In the genomic region with DNA sequence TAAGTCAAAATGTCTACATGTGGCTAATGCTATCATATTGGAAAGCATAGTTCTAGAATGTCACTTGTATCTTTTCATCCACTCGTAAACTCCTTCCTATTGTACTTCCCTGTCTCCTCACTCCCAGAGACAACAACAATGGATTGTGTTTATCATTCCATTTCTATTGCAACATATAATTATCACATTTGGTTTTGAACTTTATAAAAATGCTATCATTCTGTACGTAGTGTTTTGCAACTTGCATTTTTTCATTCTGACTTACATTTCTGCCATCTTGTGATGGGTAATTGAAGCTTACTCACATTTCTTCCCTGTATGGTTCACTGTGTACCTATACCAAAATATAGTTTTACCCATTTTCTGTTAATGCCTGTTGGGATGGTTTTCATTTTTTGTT, we compare ENCODE assay signal across 29 cellular contexts. TPM values are rescaled to one million over a fixed set of nuclear protein-coding genes. Genes with fewer than 3 reads are reported as not detected.
DNase-seq lines count a peak whose midpoint lies in the region; FAIRE-seq and TF ChIP-seq lines count a peak whose summit lies in the region.
"Had no signal": no experiment of that assay in that cellular context is flagged by ENCODE, and none has a peak within 500 bp of the region (broad histone marks: within the 10 kb centered on the region; RNA-seq: fewer than 3 reads in every experiment).

No MANE protein-coding gene starts in this region.

- no peak for TF ChIP-seq POLR2A in adrenal gland (IDR thresholded peaks at IDR 0.05)

- TF ChIP-seq CTCF in HFFc6 (IDR thresholded peaks at IDR 0.05) (no peak), bronchial epithelial cell (IDR thresholded peaks at IDR 0.05; ENCODE audit: insufficient read depth, low read length, severe bottlenecking) (no peak), fibroblast of the aortic adventitia (IDR thresholded peaks at IDR 0.05; ENCODE audit: insufficient read depth, low read length) (no peak), GM10248 (IDR thresholded peaks at IDR 0.05; ENCODE audit: control extremely low read depth, extremely low read depth, low read depth, missing control alignments) (no peak), adrenal gland (IDR thresholded peaks at IDR 0.05) (no peak), coronary artery (IDR thresholded peaks at IDR 0.05) (no peak)

- H3K4me1 Mint-ChIP-seq in HFFc6 (ENCODE audit: low read depth): peaks cover 13% of the 10 kb centered on the region
- H3K4me1 Mint-ChIP-seq: GM23338, IgD-negative memory B cell had no signal

- no peaks in the 10 kb centered on the region for H3K9me3 Mint-ChIP-seq in HFFc6
- H3K9me3 Mint-ChIP-seq: CD4-positive, alpha-beta T cell; GM23338; IgD-negative memory B cell had no signal

- H3K27ac ChIP-seq in adrenal gland (no peak overlapping the region), coronary artery (no peak overlapping the region)
- H3K27ac ChIP-seq: SK-N-MC had no signal

- H3K9me3 ChIP-seq in adrenal gland (replicated peaks in 1 of 3): no peaks in the 10 kb centered on the region
- H3K9me3 ChIP-seq: Caco-2, HAP-1 had no signal

- no peak for FAIRE-seq in bronchial epithelial cell (lab: Jason Lieb, UNC)
- FAIRE-seq in frontal cortex (lab: Jason Lieb, UNC): no peak
- FAIRE-seq: GM18507, HTR-8/SVneo had no signal

- peak overlapping the region; percentile 7; the same call in 1 of the 2 replicates for H3K4me3 Mint-ChIP-seq in HFFc6
- H3K4me3 Mint-ChIP-seq: CD4-positive, alpha-beta T cell; GM23338; IgD-negative memory B cell had no signal

- H3K4me1 ChIP-seq in adrenal gland (replicated peaks in 1 of 2): no peaks in the 10 kb centered on the region
- H3K4me1 ChIP-seq: Caco-2, HAP-1 had no signal

- H3K27me3 ChIP-seq in bronchial epithelial cell (ENCODE audit: control insufficient read depth, insufficient read depth, low read length) (no peaks in the 10 kb centered on the region), adrenal gland (no peaks in the 10 kb centered on the region)

- peaks cover 7% of the 10 kb centered on the region for H3K27me3 Mint-ChIP-seq in HFFc6 (ENCODE audit: insufficient read depth)

- intact Hi-C loops in adrenal gland (cut with DNase I): no loop called here

- peak overlapping the region; percentile 50; the same call in 1 of the 2 replicates for H3K27ac Mint-ChIP-seq in HFFc6
- H3K27ac Mint-ChIP-seq: CD4-positive, alpha-beta T cell; GM23338; IgD-negative memory B cell had no signal

- H3K36me3 ChIP-seq in bronchial epithelial cell (ENCODE audit: control insufficient read depth, insufficient read depth, low read length) (no peaks in the 10 kb centered on the region), adrenal gland (replicated peaks in 1 of 2) (no peaks in the 10 kb centered on the region)
- H3K36me3 ChIP-seq: HAP-1 had no signal

- H3K36me3 Mint-ChIP-seq in HFFc6 (ENCODE audit: low read depth): no peaks in the 10 kb centered on the region
- H3K36me3 Mint-ChIP-seq: IgD-negative memory B cell had no signal

- POLR2A ChIA-PET in GM10248 (lab: Yijun Ruan, JAX): no interaction called here

- peak; percentile 48 for DNase-seq in HFFc6
- peak; percentile 49 for DNase-seq in bronchial epithelial cell (ENCODE audit: low read depth)
- peak; percentile 30 for DNase-seq in fibroblast of the aortic adventitia (ENCODE audit: low read depth)
- no peak for DNase-seq in GM10248 (ENCODE audit: extremely low spot score)
- DNase-seq in adrenal gland: no peak
- no peak for DNase-seq in frontal cortex (ENCODE audit: low spot score in 2 of 2)
- no peak for DNase-seq in coronary artery (ENCODE audit: low spot score)
- DNase-seq: Caco-2; CD4-positive, alpha-beta T cell; DMS 273 treated with DMSO at 0.1 percent for 48 hours; DND-41; Karpas-422; MV-4-11; NCI-H1694 treated with DMSO at 0.1 percent for 48 hours; NCI-H2081 treated with DMSO at 0.1 percent for 48 hours; NCI-H2171 treated with DMSO at 0.1 percent for 48 hours; NCI-H446; NCI-H526; OCI-M1; SW 1271 had no signal

- 74 to 79% (median 76%) methylated on average over 2 of the region's 2 CpGs for WGBS in adrenal gland, 4 donors

- H3K4me3 ChIP-seq in bronchial epithelial cell (ENCODE audit: low read depth, low read length) (no peak overlapping the region), fibroblast of the aortic adventitia (ENCODE audit: low read depth, low read length) (no peak overlapping the region), adrenal gland (no peak overlapping the region), coronary artery (no peak overlapping the region)
- H3K4me3 ChIP-seq: GM23338, HAP-1, SK-N-MC had no signal

- CTCF ChIA-PET in GM10248 (lab: Yijun Ruan, JAX): interaction anchor here (2.8 kb wide), 1 partner anchor 20 kb away, joined by 17 read pairs; no protein-coding TSS in a partner anchor

RNA-seq across cellular contexts. Expression of gene CSF3R, which starts 14.5 kb away (rescaled TPM):
- not detected for total RNA-seq in HFFc6 (2021; fragmentation: NEBNext Ultra II Directional; extraction: Animal tissue kit (Norgen Biotek cat#: 25700))
- total RNA-seq in bronchial epithelial cell (0.79 TPM in 1 of 2 replicates, not detected in the other), fibroblast of the aortic adventitia (ENCODE audit: low replicate concordance) (not detected in 2 replicates), adrenal gland (10 to 100 TPM in 4 of 8 donors, 1 to 10 TPM in 4; 4.6 to 21.7 (median 11.1) TPM), frontal cortex (1.2 TPM)
- polyA plus RNA-seq in adrenal gland: 10 to 100 TPM in 2 of 3 donors, 1 to 10 TPM in 1; 2.3 to 24.5 (median 13.9) TPM
- total RNA-seq: A673, GM23338, M059J had no signal
- polyA plus RNA-seq: BJ, GM23338 had no signal

RNA-seq across cellular contexts. Expression of gene MRPS15, which starts 33.0 kb away (rescaled TPM):
- total RNA-seq in HFFc6 (2021; fragmentation: NEBNext Ultra II Directional; extraction: Animal tissue kit (Norgen Biotek cat#: 25700)): 10 to 100 TPM; 74.1 to 96.1 (median 88.4) TPM
- total RNA-seq in bronchial epithelial cell (64.5 and 81.0 TPM in 2 replicates), fibroblast of the aortic adventitia (ENCODE audit: low replicate concordance) (26.0 and 56.2 TPM in 2 replicates), adrenal gland (100 to 1,000 TPM in 1 of 8 donors, 10 to 100 TPM in 7; 49.8 to 116 (median 68.8) TPM), frontal cortex (15.9 TPM)
- polyA plus RNA-seq in adrenal gland: 100 to 1,000 TPM; 156 to 287 (median 256) TPM

RNA-seq across cellular contexts. Expression of gene OSCP1, which starts 47.0 kb away (rescaled TPM):
- 10 to 100 TPM in 1 of 6 experiments, 1 to 10 TPM in 5; 6.0 to 11.0 (median 7.2) TPM for total RNA-seq in HFFc6 (2021; fragmentation: NEBNext Ultra II Directional; extraction: Animal tissue kit (Norgen Biotek cat#: 25700))
- total RNA-seq in bronchial epithelial cell: 3.7 and 8.8 TPM in 2 replicates
- 2.7 and 8.7 TPM in 2 replicates for total RNA-seq in fibroblast of the aortic adventitia (ENCODE audit: low replicate concordance)
- total RNA-seq in adrenal gland: 10 to 100 TPM in 5 of 8 donors, 1 to 10 TPM in 3; 5.5 to 17.5 (median 10.7) TPM
- 10 to 100 TPM; 11.1 to 20.5 (median 14.1) TPM for polyA plus RNA-seq in adrenal gland
- total RNA-seq in frontal cortex: 20.8 TPM

Comparison
In these comparisons a context has a peak if more than half of its experiments do, and no peak if none do; other contexts are left out.
1. DNase-seq: peak in HFFc6 (single experiment), bronchial epithelial cell (single experiment) and fibroblast of the aortic adventitia (single experiment); none in GM10248 (single experiment), adrenal gland (0 of 7), frontal cortex (0 of 2) and coronary artery (single experiment).